28 cellular contexts compared by ENCODE assay signal in the genomic region with DNA sequence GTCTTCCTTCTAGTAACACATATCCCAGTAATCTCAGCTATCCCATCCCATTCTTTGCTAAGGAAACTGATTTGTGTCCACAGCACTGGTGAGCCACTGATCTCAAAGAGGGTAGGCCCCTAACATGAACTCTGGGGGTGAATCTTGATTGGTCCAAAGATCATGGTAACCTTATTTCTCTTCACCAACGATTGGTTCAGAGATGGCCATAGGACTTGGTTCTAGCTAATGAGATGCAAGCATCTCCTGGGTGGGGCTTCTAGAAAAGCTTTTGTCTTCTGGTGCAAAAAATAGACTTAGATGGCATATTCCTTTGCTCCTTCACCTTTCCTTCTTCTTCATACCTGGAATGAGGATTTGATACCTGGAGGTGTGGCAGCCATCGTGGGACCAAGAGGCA. TPM values are rescaled to one million over a fixed set of nuclear protein-coding genes. Genes with fewer than 3 reads are reported as not detected.
DNase-seq lines count a peak whose midpoint lies in the region; ATAC-seq, FAIRE-seq and TF ChIP-seq lines count a peak whose summit lies in the region.
"Had no signal": no experiment of that assay in that cellular context is flagged by ENCODE, and none has a peak within 500 bp of the region (broad histone marks: within the 10 kb centered on the region; RNA-seq: fewer than 3 reads in every experiment).

No MANE protein-coding gene starts in this region.

- no peak overlapping the region for H2AFZ ChIP-seq in GM12878 (ENCODE audit: control insufficient read depth, low read depth, low read length)
- H2AFZ ChIP-seq: GM23338, parathyroid adenoma had no signal

- BruUV-seq in GM12878 (replicated peaks; lab: Mats Ljungman, UMichigan) = no TSS peak

- intact Hi-C loops in CD14-positive monocyte (cut with micrococcal nuclease) = loop anchor here in 1 of 2 donors (5.0 kb wide), 1 partner anchor 36 kb away; no protein-coding TSS in a partner anchor
- intact Hi-C loops in GM12878 (cut with micrococcal nuclease; ENCODE audit: unreplicated experiment) = loop anchor here (2.0 kb wide), 1 partner anchor 19 kb away; no protein-coding TSS in a partner anchor

- SMC1A ChIA-PET in GM12878 (lab: Charles Lee; ENCODE audit: uncharacterized antibody, unreplicated experiment) = interaction anchor here (0.7 to 2.6 kb wide), 4 partner anchors 14 to 979 kb away, joined by 3 to 13 read pairs (median 4); no protein-coding TSS in a partner anchor

- H3K9me3 Mint-ChIP-seq in CD14-positive monocyte = peaks cover 0 to 9% (median 5%) of the 10 kb centered on the region in 7 donors
- H3K9me3 Mint-ChIP-seq in stimulated activated memory B cell treated with anti-CD40 and anti-IgM and Interleukin-4, amounts not matched to agents 10 μg/mL and 1 μg/mL and 100 μg/mL, for 72 hours = peaks cover 8% of the 10 kb centered on the region
- H3K9me3 Mint-ChIP-seq in CD8-positive, alpha-beta memory T cell = peaks cover 0 to 7% (median 3%) of the 10 kb centered on the region in 5 donors
- H3K9me3 Mint-ChIP-seq: GM23338 had no signal

- FAIRE-seq in GM12878 (lab: Jason Lieb, UNC) = no peak
- FAIRE-seq: colon, D721Med had no signal

- H3K4me3 Mint-ChIP-seq in CD14-positive monocyte = no peak overlapping the region
- H3K4me3 Mint-ChIP-seq in stimulated activated memory B cell treated with anti-CD40 and anti-IgM and Interleukin-4, amounts not matched to agents 10 μg/mL and 1 μg/mL and 100 μg/mL, for 72 hours = no peak overlapping the region
- no peak overlapping the region for H3K4me3 Mint-ChIP-seq in CD8-positive, alpha-beta memory T cell
- H3K4me3 Mint-ChIP-seq: activated naive CD8-positive, alpha-beta T cell; GM23338 had no signal

- DNase-seq in CD14-positive monocyte (ENCODE audit: low spot score) (no peak), GM12878 (ENCODE audit: low read depth, low spot score) (no peak)
- peak; percentile 18 for DNase-seq in Jurkat, Clone E6-1 (ENCODE audit: low read depth, low spot score)
- no peak for DNase-seq in CD8-positive, alpha-beta memory T cell
- DNase-seq in stimulated activated CD4-positive, alpha-beta T cell treated with anti-CD3 and anti-CD28 coated beads, Interleukin-12 subunit alpha, Interleukin-12 subunit beta, amount 100 ng/mL, for 4 hours = no peak
- DNase-seq: activated CD4-positive, alpha-beta T cell treated with anti-CD3 and anti-CD28 coated beads for 4 hours; activated CD8-positive, alpha-beta memory T cell treated with anti-CD3 and anti-CD28 coated beads for 24 hours; activated T-cell treated with anti-CD3 and anti-CD28 coated beads for 4 hours; effector CD8-positive, alpha-beta T cell; MG63; NCI-H2081; NCI-H2227 treated with DMSO at 0.1 percent for 48 hours; NCI-H526; retina; Right ventricle myocardium superior; stomach; T1000; tibial artery had no signal

- no peaks in the 10 kb centered on the region for H3K36me3 ChIP-seq in GM12878 (ENCODE audit: control insufficient read depth in 2 of 2, insufficient read depth in 2 of 2, low read length in 1 of 2)
- H3K36me3 ChIP-seq in CD8-positive, alpha-beta memory T cell (ENCODE audit: insufficient read depth, low read length) = no peaks in the 10 kb centered on the region
- H3K36me3 ChIP-seq: ascending aorta, MG63, stomach, tibial artery had no signal

- in situ Hi-C loops in GM12878 (cut with MboI) = no loop called here

- peak overlapping the region; percentile 1; the same call in 1 of the 2 replicates for H3K4me2 ChIP-seq in GM12878 (ENCODE audit: control insufficient read depth, insufficient read depth)
- H3K4me2 ChIP-seq: GM23338 had no signal

- peak overlapping the region; percentile 88 to 98 (median 95) for H3K27ac Mint-ChIP-seq in CD14-positive monocyte
- peak overlapping the region; percentile 55 for H3K27ac Mint-ChIP-seq in stimulated activated memory B cell treated with anti-CD40 and anti-IgM and Interleukin-4, amounts not matched to agents 10 μg/mL and 1 μg/mL and 100 μg/mL, for 72 hours
- peak overlapping the region in 1 of 8 donors; percentile 29 for H3K27ac Mint-ChIP-seq in CD8-positive, alpha-beta memory T cell
- H3K27ac Mint-ChIP-seq: GM23338 had no signal

- CTCF ChIA-PET in GM12878 (lab: Yijun Ruan, JAX) = interaction anchor here (1.2 to 1.4 kb wide), 4 partner anchors 13 to 48 kb away, joined by 3 to 4 read pairs (median 4); no protein-coding TSS in a partner anchor
- CTCF ChIA-PET in CD8-positive, alpha-beta memory T cell (lab: Charles Lee) = no interaction called here

- no peaks in the 10 kb centered on the region for H3K9me3 ChIP-seq in GM12878 (replicated peaks; ENCODE audit: control insufficient read depth, insufficient read depth, low read length)
- no peaks in the 10 kb centered on the region for H3K9me3 ChIP-seq in CD8-positive, alpha-beta memory T cell (ENCODE audit: low read length)
- H3K9me3 ChIP-seq: ascending aorta, MG63, stomach, tibial artery had no signal

- no peaks in the 10 kb centered on the region for H3K27me3 ChIP-seq in GM12878 (replicated peaks in 1 of 2; ENCODE audit: control insufficient read depth in 2 of 2, insufficient read depth in 2 of 2, low read length in 1 of 2)
- H3K27me3 ChIP-seq in CD8-positive, alpha-beta memory T cell (ENCODE audit: insufficient read depth, low read length, poor library complexity, severe bottlenecking) = no peaks in the 10 kb centered on the region
- H3K27me3 ChIP-seq: ascending aorta, MG63, tibial artery had no signal

- peaks cover 83% of the 10 kb centered on the region for H3K4me1 Mint-ChIP-seq in CD14-positive monocyte
- peaks cover 54% of the 10 kb centered on the region for H3K4me1 Mint-ChIP-seq in stimulated activated memory B cell treated with anti-CD40 and anti-IgM and Interleukin-4, amounts not matched to agents 10 μg/mL and 1 μg/mL and 100 μg/mL, for 72 hours
- H3K4me1 Mint-ChIP-seq in CD8-positive, alpha-beta memory T cell = peaks cover 0 to 4% (median 0%) of the 10 kb centered on the region in 3 donors

- no peak for TF ChIP-seq EP300 in GM12878 (IDR thresholded peaks at IDR 0.05; ENCODE audit: borderline replicate concordance in 1 of 2, control insufficient read depth in 1 of 2, low read depth in 2 of 2, low read length in 2 of 2)

- peaks cover 14% of the 10 kb centered on the region for H3K4me1 ChIP-seq in GM12878 (ENCODE audit: control insufficient read depth, insufficient read depth, low read length)
- no peaks in the 10 kb centered on the region for H3K4me1 ChIP-seq in CD8-positive, alpha-beta memory T cell (ENCODE audit: insufficient read depth, low read length)
- H3K4me1 ChIP-seq: ascending aorta, parathyroid adenoma, stomach, tibial artery had no signal

- H3K27ac ChIP-seq in GM12878 (ENCODE audit: control insufficient read depth, insufficient read depth) = no peak overlapping the region
- H3K27ac ChIP-seq in CD8-positive, alpha-beta memory T cell (ENCODE audit: low read depth, low read length) = no peak overlapping the region
- H3K27ac ChIP-seq: ascending aorta, parathyroid adenoma, tibial artery, VCaP had no signal

- no peak for TF ChIP-seq RAD21 in GM12878 (IDR thresholded peaks at IDR 0.05; ENCODE audit: insufficient read depth, low read depth, low read length)

- no peak for TF ChIP-seq CTCF in CD14-positive monocyte (IDR thresholded peaks at IDR 0.05)
- TF ChIP-seq CTCF in GM12878 (IDR thresholded peaks at IDR 0.05 in 2 of 3, conservative IDR thresholded peaks at IDR 0.05 in 1 of 3; ENCODE audit: control insufficient read depth in 2 of 3, extremely low read depth in 1 of 3, insufficient read depth in 1 of 3, low read depth in 3 of 3, low read length in 3 of 3) = no peak

- no peak overlapping the region for H3K9ac ChIP-seq in GM12878 (ENCODE audit: control insufficient read depth, insufficient read depth, low read length)
- H3K9ac ChIP-seq: parathyroid adenoma had no signal

- H4K20me1 ChIP-seq in GM12878 (ENCODE audit: control insufficient read depth, insufficient read depth) = no peaks in the 10 kb centered on the region

- H3K79me2 ChIP-seq in GM12878 (ENCODE audit: control insufficient read depth, insufficient read depth, low read length) = no peaks in the 10 kb centered on the region
- H3K79me2 ChIP-seq: parathyroid adenoma had no signal

- ATAC-seq in GM12878 (no peak), HG02870 (IDR thresholded peaks at IDR 0.05; ENCODE audit: unreplicated experiment) (no peak)
- ATAC-seq in stimulated activated memory B cell treated with anti-CD40 and anti-IgM and Interleukin-4, amounts not matched to agents 10 μg/mL and 1 μg/mL and 100 μg/mL, for 72 hours = no peak
- ATAC-seq: GM23338, Panc1 had no signal

- TF ChIP-seq POLR2A in GM12878 (IDR thresholded peaks at IDR 0.05; ENCODE audit: low read depth, low read length) = no peak

- H3K4me3 ChIP-seq in Jurkat, Clone E6-1 (ENCODE audit: low read length) = no peak overlapping the region
- H3K4me3 ChIP-seq in GM12878 = no peak overlapping the region
- no peak overlapping the region for H3K4me3 ChIP-seq in CD8-positive, alpha-beta memory T cell (ENCODE audit: low read length)
- H3K4me3 ChIP-seq: ascending aorta, GM23338, MG63, stomach, tibial artery had no signal

- H3K27me3 Mint-ChIP-seq in CD14-positive monocyte (ENCODE audit: low read depth in 3 of 3) = peaks cover 0 to 1% (median 0%) of the 10 kb centered on the region in 3 donors
- H3K27me3 Mint-ChIP-seq in stimulated activated memory B cell treated with anti-CD40 and anti-IgM and Interleukin-4, amounts not matched to agents 10 μg/mL and 1 μg/mL and 100 μg/mL, for 72 hours = no peaks in the 10 kb centered on the region
- peaks cover 19 to 45% of the 10 kb centered on the region in 2 donors for H3K27me3 Mint-ChIP-seq in CD8-positive, alpha-beta memory T cell

- peaks cover 8 to 9% of the 10 kb centered on the region in 2 donors for H3K36me3 Mint-ChIP-seq in CD14-positive monocyte
- H3K36me3 Mint-ChIP-seq in stimulated activated memory B cell treated with anti-CD40 and anti-IgM and Interleukin-4, amounts not matched to agents 10 μg/mL and 1 μg/mL and 100 μg/mL, for 72 hours = peaks cover 13% of the 10 kb centered on the region
- H3K36me3 Mint-ChIP-seq in CD8-positive, alpha-beta memory T cell = peaks cover 0 to 5% (median 1%) of the 10 kb centered on the region in 3 donors
- H3K36me3 Mint-ChIP-seq: activated naive CD8-positive, alpha-beta T cell had no signal

- RAD21 ChIA-PET in GM12878 (lab: Charles Lee; ENCODE audit: unreplicated experiment) = interaction anchor here (0.9 to 1.3 kb wide), 2 partner anchors 20 to 22 kb away, joined by 3 to 5 read pairs; no protein-coding TSS in a partner anchor

- POLR2A ChIA-PET in GM12878 (lab: Charles Lee) = interaction anchor here (0.6 to 1.6 kb wide), 4 partner anchors 8 to 1467 kb away, joined by 3 to 6 read pairs (median 4); no protein-coding TSS in a partner anchor
- POLR2A ChIA-PET in CD8-positive, alpha-beta memory T cell (lab: Charles Lee) = no interaction called here

- 71% methylated on average over 2 of the region's 2 CpGs for WGBS in GM12878 (ENCODE audit: insufficient coverage, insufficient replicate concordance, low lambda C conversion rate, missing lambda C conversion rate)

RNA-seq across cellular contexts. Expression of a gene that starts 43.8 kb away (rescaled TPM):
- polyA plus RNA-seq in CD14-positive monocyte (10 to 100 TPM; 28.4 to 58.3 TPM), GM12878 (2011; rRNA removed) (2.6 and 4.6 TPM in 2 replicates), GM12878 (2014; fragmentation: Illumina TruSeq; extraction: Trizol) (7.8 and 13.2 TPM in 2 replicates), GM12878 (2014; fragmentation: Nextera tagmentation; extraction: Ambion mirVana) (1 to 10 TPM; 1.7 to 2.7 TPM), GM12878 (2014; rRNA removed) (9.3 and 10.4 TPM in 2 replicates), GM12878 (2016; fragmentation: Nextera tagmentation; extraction: Ambion mirVana) (1 to 10 TPM; 3.6 to 3.7 TPM)
- 2.2 TPM for polyA plus RNA-seq in Jurkat, Clone E6-1 (2012; ENCODE audit: insufficient read depth, insufficient read length)
- total RNA-seq in GM12878 (2013; cell fraction: nucleolus; rRNA removed) = 10.5 and 11.5 TPM in 2 replicates
- total RNA-seq in GM12878 (2014; rRNA removed) (5.9 and 7.2 TPM in 2 replicates), GM12878 (2014; rRNA removed; fragmentation: Illumina TruSeq; extraction: Trizol) (4.7 and 5.3 TPM in 2 replicates), GM12878 (2021) (13.1 and 13.3 TPM in 2 replicates)
- 1.6 TPM for polyA plus RNA-seq in GM12878 (2011; ENCODE audit: low read depth)
- 5.6 and 6.2 TPM in 2 replicates for polyA plus RNA-seq in GM12878 (2011; cell fraction: cytosol; rRNA removed)
- polyA plus RNA-seq in GM12878 (2011; cell fraction: nucleus; rRNA removed) = 12.7 and 13.6 TPM in 2 replicates
- 3.6 and 5.1 TPM in 2 replicates for polyA plus RNA-seq in GM12878 (2012)
- polyA minus RNA-seq in GM12878 (2011; rRNA and poly(A)+ RNA removed) = 3.5 and 3.7 TPM in 2 replicates
- 1.1 and 2.6 TPM in 2 replicates for polyA minus RNA-seq in GM12878 (2011; cell fraction: cytosol; rRNA and poly(A)+ RNA removed)
- 1.7 and 2.3 TPM in 2 replicates for polyA minus RNA-seq in GM12878 (2011; cell fraction: nucleus; rRNA and poly(A)+ RNA removed)
- under 1 TPM; 0.53 to 0.66 TPM for total RNA-seq in CD8-positive, alpha-beta memory T cell
- polyA plus RNA-seq in CD8-positive, alpha-beta memory T cell = not detected
